ENCODE assay signal across 8 cellular contexts in genomic region chr20:34037121-34037520, GRCh38. TPM values are rescaled to one million over a fixed set of nuclear protein-coding genes. Genes with fewer than 3 reads are reported as not detected.
A peak's percentile ranks its signal among the peaks of the same experiment; 100 is the strongest.
DNase-seq lines count a peak whose midpoint lies in the region; ATAC-seq and TF ChIP-seq lines count a peak whose summit lies in the region.

No MANE protein-coding gene starts in this region.

- no peak for TF ChIP-seq POLR2A in prostate gland (IDR thresholded peaks at IDR 0.05)

- H3K9me3 Mint-ChIP-seq in CD4-positive, alpha-beta T cell, result no peaks in the 10 kb centered on the region
- no peaks in the 10 kb centered on the region for H3K9me3 Mint-ChIP-seq in chondrocyte (ENCODE audit: low read depth)

- H3K27me3 ChIP-seq in CD4-positive, alpha-beta T cell (ENCODE audit: control insufficient read depth, insufficient read depth, low read length), result no peaks in the 10 kb centered on the region
- no peaks in the 10 kb centered on the region for H3K27me3 ChIP-seq in prostate gland (replicated peaks; ENCODE audit: insufficient read depth)

- H3K4me1 Mint-ChIP-seq in CD4-positive, alpha-beta T cell (ENCODE audit: low read depth), result peaks cover 88% of the 10 kb centered on the region
- H3K4me1 Mint-ChIP-seq in chondrocyte (ENCODE audit: low read depth), result peaks cover 18% of the 10 kb centered on the region

- WGBS in prostate gland, result 83% methylated on average over 4 of the region's 4 CpGs

- no peak for TF ChIP-seq CTCF in CD4-positive, alpha-beta T cell (IDR thresholded peaks at IDR 0.05)
- TF ChIP-seq CTCF in chondrocyte (IDR thresholded peaks at IDR 0.05) (no peak), prostate gland (IDR thresholded peaks at IDR 0.05) (no peak)

- peak; percentile 97 for ATAC-seq in CD4-positive, alpha-beta T cell (ENCODE audit: poor library complexity)

- H3K27ac ChIP-seq in CD4-positive, alpha-beta T cell (ENCODE audit: low read depth, low read length), result no peak overlapping the region
- no peak overlapping the region for H3K27ac ChIP-seq in prostate gland

- CTCF ChIA-PET in CD4-positive, alpha-beta T cell (lab: Charles Lee), result interaction anchor here (1.1 kb wide), 1 partner anchor 93 kb away, joined by 3 read pairs; no protein-coding TSS in a partner anchor

- peak overlapping the region; percentile 76 for H3K4me3 Mint-ChIP-seq in CD4-positive, alpha-beta T cell
- no peak overlapping the region for H3K4me3 Mint-ChIP-seq in chondrocyte (ENCODE audit: unreplicated experiment)

- no peak overlapping the region for H3K4me3 ChIP-seq in prostate gland

- POLR2A ChIA-PET in CD4-positive, alpha-beta T cell (lab: Charles Lee), result interaction anchor here (0.6 to 1.1 kb wide), 3 partner anchors 32 to 75 kb away, joined by 3 to 7 read pairs (median 4); partner anchors contain the start of genes EIF2S2 and RALY

- H3K36me3 Mint-ChIP-seq in CD4-positive, alpha-beta T cell (ENCODE audit: low read depth), result peaks cover 35% of the 10 kb centered on the region
- H3K36me3 Mint-ChIP-seq in chondrocyte (ENCODE audit: low read depth), result peaks cover 17% of the 10 kb centered on the region

- DNase-seq in CD4-positive, alpha-beta T cell, result peak; percentile 16 to 56 (median 35)
- peak; percentile 34 for DNase-seq in activated CD4-positive, alpha-beta T cell treated with anti-CD3 and anti-CD28 coated beads, Interleukin-2, amount 50 U/mL, for 1 hour
- DNase-seq in chondrocyte (ENCODE audit: low spot score) (no peak), prostate gland (ENCODE audit: low spot score) (no peak), NCI-H748 treated with DMSO at 0.1 percent for 48 hours (lab: John Stamatoyannopoulos, UW) (no peak), LoVo (ENCODE audit: low spot score) (no peak), DMS53 treated with DMSO at 0.1 percent for 48 hours (lab: John Stamatoyannopoulos, UW; ENCODE audit: unreplicated experiment) (no peak)
- peak; percentile 25 to 29 for DNase-seq in stimulated activated CD4-positive, alpha-beta T cell treated with anti-CD3 and anti-CD28 coated beads, Interleukin-12 subunit alpha, Interleukin-12 subunit beta, amount 100 ng/mL, for 24 hours (ENCODE audit: low read depth in 2 of 2)

- no peaks in the 10 kb centered on the region for H3K4me1 ChIP-seq in prostate gland (replicated peaks)

- H3K9me3 ChIP-seq in CD4-positive, alpha-beta T cell (ENCODE audit: control insufficient read depth, low read length), result no peaks in the 10 kb centered on the region
- no peaks in the 10 kb centered on the region for H3K9me3 ChIP-seq in prostate gland

- H3K36me3 ChIP-seq in prostate gland, result no peaks in the 10 kb centered on the region

- intact Hi-C loops in CD4-positive, alpha-beta T cell (cut with DNase I, micrococcal nuclease), result loop anchor here in 1 of 2 experiments (5.0 kb wide), 1 partner anchor 45 kb away; the partner anchor contains the start of gene RALY
- intact Hi-C loops in prostate gland (cut with DNase I), result no loop called here

- no peaks in the 10 kb centered on the region for H3K27me3 Mint-ChIP-seq in CD4-positive, alpha-beta T cell
- H3K27me3 Mint-ChIP-seq in chondrocyte (ENCODE audit: low read depth), result no peaks in the 10 kb centered on the region

- H3K27ac Mint-ChIP-seq in CD4-positive, alpha-beta T cell, result peak overlapping the region; percentile 55
- H3K27ac Mint-ChIP-seq in chondrocyte (ENCODE audit: unreplicated experiment), result peak overlapping the region; percentile 55

RNA-seq across cellular contexts. Expression of gene RALY, which starts 43.4 kb away (rescaled TPM):
- total RNA-seq in CD4-positive, alpha-beta T cell, result 100 to 1,000 TPM; 112 TPM
- 78.7 to 169 TPM (median 168 TPM) in 3 replicates for total RNA-seq in chondrocyte
- 100 to 1,000 TPM; 120 to 187 TPM for total RNA-seq in prostate gland

Comparison
In these comparisons a context has a peak if more than half of its experiments do, and no peak if none do; other contexts are left out.
1. DNase-seq: peak in CD4-positive, alpha-beta T cell (10 of 10), activated CD4-positive, alpha-beta T cell treated with anti-CD3 and anti-CD28 coated beads, Interleukin-2, amount 50 U/mL, for 1 hour (single experiment) and stimulated activated CD4-positive, alpha-beta T cell treated with anti-CD3 and anti-CD28 coated beads, Interleukin-12 subunit alpha, Interleukin-12 subunit beta, amount 100 ng/mL, for 24 hours (2 of 2); none in chondrocyte (single experiment), prostate gland (single experiment), NCI-H748 treated with DMSO at 0.1 percent for 48 hours (single experiment), LoVo (single experiment) and DMS53 treated with DMSO at 0.1 percent for 48 hours (single experiment).